ENCODE assay signal across 8 cellular contexts in genomic region chr5:138641547-138642298, GRCh38.
A peak's percentile ranks its signal among the peaks of the same experiment; 100 is the strongest.
DNase-seq lines count a peak whose midpoint lies in the region; ATAC-seq and TF ChIP-seq lines count a peak whose summit lies in the region.

No MANE protein-coding gene starts in this region.

- TF ChIP-seq CTCF in GM12865 (IDR thresholded peaks at IDR 0.05; ENCODE audit: insufficient read depth, low read depth, low read length, missing control alignments) (peak; percentile 78), activated B cell treated with CpG ODN at 0.5 μM for 24 hours (IDR thresholded peaks at IDR 0.05) (no peak), cardiac fibroblast (IDR thresholded peaks at IDR 0.05; ENCODE audit: low read depth, low read length) (peak; percentile 88), kidney epithelial cell (IDR thresholded peaks at IDR 0.05; ENCODE audit: insufficient read depth, low read length, poor library complexity, severe bottlenecking) (peak; percentile 71)

- H3K27me3 ChIP-seq in kidney epithelial cell (ENCODE audit: control insufficient read depth, insufficient read depth, low read length): peaks cover 23% of the 10 kb centered on the region

- peaks cover 3% of the 10 kb centered on the region for H3K4me1 Mint-ChIP-seq in activated B cell treated with CpG ODN at 0.5 μM for 24 hours

- H3K36me3 ChIP-seq in kidney epithelial cell (ENCODE audit: control insufficient read depth, insufficient read depth, low read length): no peaks in the 10 kb centered on the region

- DNase-seq in GM12865 (ENCODE audit: low read depth): peak; percentile 74
- DNase-seq in NCI-H2107 (lab: John Stamatoyannopoulos, UW): peak; percentile 62
- DNase-seq in activated B cell treated with CpG ODN at 0.5 μM for 24 hours: peak; percentile 40
- peak; percentile 70 to 81 for DNase-seq in cardiac fibroblast (ENCODE audit: low read depth in 2 of 2)
- no peak for DNase-seq in kidney epithelial cell (ENCODE audit: low read depth)
- DNase-seq in stimulated activated CD4-positive, alpha-beta T cell treated with anti-CD3 and anti-CD28 coated beads, Interleukin-2, amount 100 ng/mL, for 24 hours: peak; percentile 88 to 89

- H3K27ac Mint-ChIP-seq in activated B cell treated with CpG ODN at 0.5 μM for 24 hours: no peak overlapping the region

- H3K36me3 Mint-ChIP-seq in activated B cell treated with CpG ODN at 0.5 μM for 24 hours (ENCODE audit: low read depth): no peaks in the 10 kb centered on the region

- no peak overlapping the region for H3K4me3 Mint-ChIP-seq in activated B cell treated with CpG ODN at 0.5 μM for 24 hours

- H3K4me3 ChIP-seq in GM12865 (ENCODE audit: low read depth, low read length) (no peak overlapping the region), cardiac fibroblast (replicated peaks in 1 of 2; ENCODE audit: low read depth in 2 of 2, low read length in 2 of 2) (no peak overlapping the region), kidney epithelial cell (ENCODE audit: low read depth, low read length) (no peak overlapping the region)

- intact Hi-C loops in activated B cell treated with CpG ODN at 0.5 μM for 24 hours (cut with micrococcal nuclease): loop anchor here (5.0 kb wide), 1 partner anchor 631 kb away; no protein-coding TSS in a partner anchor

- H3K9me3 Mint-ChIP-seq in activated B cell treated with CpG ODN at 0.5 μM for 24 hours: no peaks in the 10 kb centered on the region

- POLR2A ChIA-PET in activated B cell treated with CpG ODN at 0.5 μM for 24 hours (lab: Charles Lee): no interaction called here

- peaks cover 11% of the 10 kb centered on the region for H3K27me3 Mint-ChIP-seq in activated B cell treated with CpG ODN at 0.5 μM for 24 hours

- peak; percentile 25 for ATAC-seq in activated B cell treated with CpG ODN at 0.5 μM for 24 hours (ENCODE audit: low read depth)
- no peak for ATAC-seq in GM18511 (IDR thresholded peaks at IDR 0.05; ENCODE audit: unreplicated experiment)
- ATAC-seq in GM21825 (IDR thresholded peaks at IDR 0.05; ENCODE audit: unreplicated experiment): no peak

- CTCF ChIA-PET in activated B cell treated with CpG ODN at 0.5 μM for 24 hours (lab: Charles Lee): interaction anchor here (1.0 kb wide), 1 partner anchor 621 kb away, joined by 3 read pairs; no protein-coding TSS in a partner anchor
